In genomic region chr19:34964598-34964997, GRCh38 we compare ENCODE assay signal across 2 cellular contexts.
TF ChIP-seq lines count a peak whose summit lies in the region.

No MANE protein-coding gene starts in this region.

TF ChIP-seq in HCT116, 20 proteins besides CTCF, POLR2A, EP300 and RAD21:
- no peak for TF ChIP-seq FOSL1 (IDR thresholded peaks at IDR 0.05; ENCODE audit: low read depth)
- no peak for TF ChIP-seq CBX3 (IDR thresholded peaks at IDR 0.05; ENCODE audit: low read depth)
- TF ChIP-seq SP1 (IDR thresholded peaks at IDR 0.05; ENCODE audit: low read depth) = no peak
- no peak for TF ChIP-seq CEBPB (IDR thresholded peaks at IDR 0.05; ENCODE audit: low read depth)
- no peak for TF ChIP-seq TCF7L2 (IDR thresholded peaks at IDR 0.05; ENCODE audit: borderline replicate concordance, extremely low read depth, insufficient read depth, insufficient read length)
- TF ChIP-seq ZBTB33 (IDR thresholded peaks at IDR 0.05; ENCODE audit: extremely low read depth, insufficient replicate concordance, low read length) = no peak
- no peak for TF ChIP-seq POLR2AphosphoS5 (IDR thresholded peaks at IDR 0.05; ENCODE audit: low read depth, low read length)
- TF ChIP-seq EZH2phosphoT487 (IDR thresholded peaks at IDR 0.05; ENCODE audit: borderline replicate concordance) = no peak
- no peak for TF ChIP-seq SIN3A (IDR thresholded peaks at IDR 0.05; ENCODE audit: low read depth)
- TF ChIP-seq MAX (IDR thresholded peaks at IDR 0.05) = no peak

TF ChIP-seq in GM12878, 131 proteins besides CTCF, POLR2A, EP300 and RAD21:
- TF ChIP-seq BCL11A (IDR thresholded peaks at IDR 0.05; ENCODE audit: low read depth, low read length) (no peak), CBX3 (IDR thresholded peaks at IDR 0.05; ENCODE audit: borderline replicate concordance, low read depth) (no peak), TCF7 (IDR thresholded peaks at IDR 0.05; ENCODE audit: borderline replicate concordance) (no peak)
